17 cellular contexts compared by ENCODE assay signal in the genomic region with DNA sequence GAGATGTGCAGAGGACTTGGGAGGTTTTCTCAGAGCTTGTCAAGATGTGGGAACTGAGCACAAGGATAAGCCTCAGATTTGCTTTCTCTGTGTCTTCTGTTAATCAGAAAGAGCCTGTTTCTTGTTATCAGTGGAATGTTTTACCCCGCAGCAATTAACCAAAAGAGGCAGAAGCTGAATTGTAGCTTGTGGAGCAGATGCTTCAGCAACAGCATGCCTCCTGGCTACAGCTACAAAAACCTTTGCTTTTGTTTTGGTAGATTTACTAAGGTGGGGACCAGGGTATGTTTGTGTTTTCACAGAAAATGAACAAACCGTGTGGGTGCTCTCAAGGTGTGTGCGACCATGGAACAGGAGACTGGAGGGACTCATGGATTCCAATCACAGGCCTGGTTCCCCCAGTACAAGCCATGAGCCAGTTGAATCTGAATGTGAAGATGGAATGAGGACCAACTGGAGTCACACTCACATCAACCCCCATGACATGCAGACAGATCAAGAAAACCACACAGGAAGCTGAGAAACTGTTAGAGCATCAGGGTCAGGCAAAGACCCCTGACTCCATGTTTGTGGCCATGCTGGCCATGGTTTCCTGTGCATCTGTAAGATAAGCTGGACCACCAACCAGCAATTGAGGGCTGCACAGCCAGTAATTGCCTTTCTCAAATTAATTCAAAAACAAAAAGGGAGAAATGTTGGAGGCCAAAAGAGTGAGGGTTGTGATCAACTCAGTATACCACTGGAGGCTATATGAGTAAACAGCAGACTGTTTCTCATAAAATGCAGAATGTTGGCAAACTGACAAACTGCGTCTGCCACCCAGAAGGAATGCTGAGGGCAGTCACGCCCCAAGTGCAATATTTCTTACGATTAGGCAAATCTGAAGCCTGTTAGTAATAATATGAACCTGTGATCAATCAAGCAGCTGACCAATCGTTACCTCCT. TPM values are rescaled to one million over a fixed set of nuclear protein-coding genes. Genes with fewer than 3 reads are reported as not detected.
DNase-seq lines count a peak whose midpoint lies in the region; ATAC-seq and TF ChIP-seq lines count a peak whose summit lies in the region.
"Had no signal": no experiment of that assay in that cellular context is flagged by ENCODE, and none has a peak within 500 bp of the region (broad histone marks: within the 10 kb centered on the region; RNA-seq: fewer than 3 reads in every experiment).

No MANE protein-coding gene starts in this region.

- H3K4me1 Mint-ChIP-seq in MCF 10A (ENCODE audit: insufficient read depth, unreplicated experiment) = peaks cover 5% of the 10 kb centered on the region
- H3K4me1 Mint-ChIP-seq: stimulated activated naive CD8-positive, alpha-beta T cell treated with anti-CD3 and anti-CD28 coated beads, Interleukin-15, amount 100 ng/mL, for 72 hours had no signal

- CTCF ChIA-PET in MCF 10A (lab: Yijun Ruan, JAX) = interaction anchor here (0.5 to 1.0 kb wide), 4 partner anchors 9 to 1574 kb away, joined by 3 to 5 read pairs (median 3); no protein-coding TSS in a partner anchor

- H3K4me1 ChIP-seq in breast epithelium (no peaks in the 10 kb centered on the region), right lobe of liver (no peaks in the 10 kb centered on the region), Peyer's patch (no peaks in the 10 kb centered on the region)
- H3K4me1 ChIP-seq: left ventricle myocardium inferior, prostate gland had no signal

- H3K27me3 ChIP-seq in breast epithelium (no peaks in the 10 kb centered on the region), right lobe of liver (no peaks in the 10 kb centered on the region), Peyer's patch (no peaks in the 10 kb centered on the region)
- H3K27me3 ChIP-seq: cardiac muscle cell had no signal

- TF ChIP-seq CTCF in MCF 10A (IDR thresholded peaks at IDR 0.05; ENCODE audit: unreplicated experiment) = no peak
- no peak for TF ChIP-seq CTCF in breast epithelium (IDR thresholded peaks at IDR 0.05)
- TF ChIP-seq CTCF in right lobe of liver (IDR thresholded peaks at IDR 0.05) = no peak
- no peak for TF ChIP-seq CTCF in Peyer's patch (IDR thresholded peaks at IDR 0.05)

- H3K4me3 ChIP-seq in breast epithelium = no peak overlapping the region
- H3K4me3 ChIP-seq in right lobe of liver = no peak overlapping the region
- H3K4me3 ChIP-seq in Peyer's patch = no peak overlapping the region
- H3K4me3 ChIP-seq: cardiac muscle cell, left ventricle myocardium inferior, prostate gland had no signal

- H3K27me3 Mint-ChIP-seq in MCF 10A (ENCODE audit: insufficient read depth, unreplicated experiment) = peaks cover 18% of the 10 kb centered on the region

- 68% methylated on average over 7 of the region's 7 CpGs for WGBS in right lobe of liver (ENCODE audit: insufficient coverage, low coverage, low lambda C conversion rate, missing lambda C conversion rate)

- H3K27ac Mint-ChIP-seq in MCF 10A (ENCODE audit: low read depth, unreplicated experiment) = peak overlapping the region; percentile 49
- H3K27ac Mint-ChIP-seq: activated naive CD8-positive, alpha-beta T cell; stimulated activated naive CD8-positive, alpha-beta T cell treated with anti-CD3 and anti-CD28 coated beads, Interleukin-15, amount 100 ng/mL, for 72 hours had no signal

- ATAC-seq in right lobe of liver = no peak
- ATAC-seq in GM21423 (IDR thresholded peaks at IDR 0.05; ENCODE audit: unreplicated experiment) = no peak
- no peak for ATAC-seq in GM18873 (IDR thresholded peaks at IDR 0.05; ENCODE audit: low FRiP score, unreplicated experiment)
- ATAC-seq: naive thymus-derived CD8-positive, alpha-beta T cell; stimulated activated naive CD8-positive, alpha-beta T cell treated with anti-CD3 and anti-CD28 coated beads, Interleukin-15, amount 100 ng/mL, for 72 hours had no signal

- intact Hi-C loops in MCF 10A (cut with micrococcal nuclease) = no loop called here
- intact Hi-C loops in breast epithelium (cut with DNase I; ENCODE audit: low total_unique reads) = no loop called here
- intact Hi-C loops in right lobe of liver (cut with DNase I) = no loop called here

- no peaks in the 10 kb centered on the region for H3K36me3 Mint-ChIP-seq in MCF 10A (ENCODE audit: insufficient read depth, unreplicated experiment)
- H3K36me3 Mint-ChIP-seq: activated naive CD8-positive, alpha-beta T cell; naive thymus-derived CD8-positive, alpha-beta T cell had no signal

- TF ChIP-seq POLR2A in breast epithelium (IDR thresholded peaks at IDR 0.05) = no peak
- TF ChIP-seq POLR2A in right lobe of liver (IDR thresholded peaks at IDR 0.05) = no peak
- no peak for TF ChIP-seq POLR2A in Peyer's patch (IDR thresholded peaks at IDR 0.05)

- BruUV-seq in MCF 10A (replicated peaks; lab: Mats Ljungman, UMichigan) = no TSS peak

- H3K9me3 ChIP-seq in breast epithelium = no peaks in the 10 kb centered on the region
- no peaks in the 10 kb centered on the region for H3K9me3 ChIP-seq in right lobe of liver
- H3K9me3 ChIP-seq in Peyer's patch = no peaks in the 10 kb centered on the region
- H3K9me3 ChIP-seq: prostate gland had no signal

- no peaks in the 10 kb centered on the region for H3K9me3 Mint-ChIP-seq in MCF 10A (ENCODE audit: unreplicated experiment)
- H3K9me3 Mint-ChIP-seq: naive thymus-derived CD8-positive, alpha-beta T cell; stimulated activated naive CD8-positive, alpha-beta T cell treated with anti-CD3 and anti-CD28 coated beads, Interleukin-15, amount 100 ng/mL, for 72 hours had no signal

- POLR2A ChIA-PET in MCF 10A (lab: Yijun Ruan, JAX) = no interaction called here

- no peaks in the 10 kb centered on the region for H3K36me3 ChIP-seq in breast epithelium
- H3K36me3 ChIP-seq in right lobe of liver = no peaks in the 10 kb centered on the region
- H3K36me3 ChIP-seq in Peyer's patch = no peaks in the 10 kb centered on the region
- H3K36me3 ChIP-seq: cardiac muscle cell, left ventricle myocardium inferior, prostate gland had no signal

- no peak overlapping the region for H3K27ac ChIP-seq in breast epithelium
- H3K27ac ChIP-seq in epithelial cell of prostate = peak overlapping the region; percentile 49
- no peak overlapping the region for H3K27ac ChIP-seq in right lobe of liver
- H3K27ac ChIP-seq in Peyer's patch = no peak overlapping the region
- H3K27ac ChIP-seq: cardiac muscle cell, left ventricle myocardium inferior, prostate gland had no signal

- DNase-seq in MCF 10A (ENCODE audit: unreplicated experiment) (peak; percentile 38), breast epithelium (ENCODE audit: low spot score in 2 of 2) (no peak), OCI-M1 (lab: John Stamatoyannopoulos, UW) (peak; percentile 7), epithelial cell of prostate (ENCODE audit: low read depth, low spot score) (peak; percentile 31), right lobe of liver (no peak), Peyer's patch (no peak)
- DNase-seq: activated CD4-positive, CD25-positive, alpha-beta regulatory T cell treated with anti-CD3 and anti-CD28 coated beads, Interleukin-2, amount 50 U/mL, for 72 hours; activated T-cell treated with anti-CD3 and anti-CD28 coated beads for 4 hours; left ventricle myocardium inferior; naive thymus-derived CD8-positive, alpha-beta T cell; stimulated activated CD4-positive, alpha-beta T cell treated with anti-CD3 and anti-CD28 coated beads, Interleukin-12 subunit alpha, Interleukin-12 subunit beta, amount 100 ng/mL, for 4 hours; stimulated activated naive CD8-positive, alpha-beta T cell treated with anti-CD3 and anti-CD28 coated beads, Interleukin-15, amount 100 ng/mL, for 72 hours had no signal

- H3K4me3 Mint-ChIP-seq in MCF 10A (ENCODE audit: unreplicated experiment) = no peak overlapping the region
- H3K4me3 Mint-ChIP-seq: activated naive CD8-positive, alpha-beta T cell; naive thymus-derived CD8-positive, alpha-beta T cell; stimulated activated naive CD8-positive, alpha-beta T cell treated with anti-CD3 and anti-CD28 coated beads, Interleukin-15, amount 100 ng/mL, for 72 hours had no signal

RNA-seq across cellular contexts. Expression of gene UGT3A2, which starts 6.8 kb away (rescaled TPM):
- total RNA-seq in MCF 10A (2022) (not detected in 2 replicates), breast epithelium (not detected), right lobe of liver (1 to 10 TPM in 1 of 6 experiments, under 1 TPM in 1, not detected in 4; 0.43 to 1.0 TPM), Peyer's patch (not detected)
- total RNA-seq: left ventricle myocardium inferior; naive thymus-derived CD8-positive, alpha-beta T cell had no signal

Comparison
In these comparisons a context has a peak if more than half of its experiments do, and no peak if none do; other contexts are left out.
1. DNase-seq: peak in MCF 10A (single experiment), OCI-M1 (single experiment) and epithelial cell of prostate (single experiment); none in breast epithelium (0 of 2), right lobe of liver (0 of 3) and Peyer's patch (0 of 3).